1 cellular context compared by ENCODE assay signal in the genomic region with DNA sequence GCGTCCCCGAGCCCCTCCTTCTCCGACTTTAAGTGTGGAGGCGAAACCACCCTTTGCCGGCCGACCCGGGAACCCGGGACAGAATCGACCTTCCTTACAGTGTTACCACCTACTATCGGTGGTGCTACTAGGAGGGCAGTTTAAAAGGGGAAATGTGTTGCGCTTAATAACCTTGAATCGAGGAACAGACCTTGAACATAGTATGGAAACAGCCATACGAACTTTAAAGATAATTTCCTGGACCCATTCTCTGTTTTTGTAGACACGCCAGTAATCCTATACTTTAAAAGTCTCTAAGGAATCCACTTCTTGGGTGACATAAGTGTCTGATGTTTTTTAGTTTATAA.
TF ChIP-seq lines count a peak whose summit lies in the region.

No MANE protein-coding gene starts in this region.

TF ChIP-seq in WTC11, 78 proteins besides CTCF, POLR2A, EP300 and RAD21 (continued from another document):
- TF ChIP-seq, protein P1, sequence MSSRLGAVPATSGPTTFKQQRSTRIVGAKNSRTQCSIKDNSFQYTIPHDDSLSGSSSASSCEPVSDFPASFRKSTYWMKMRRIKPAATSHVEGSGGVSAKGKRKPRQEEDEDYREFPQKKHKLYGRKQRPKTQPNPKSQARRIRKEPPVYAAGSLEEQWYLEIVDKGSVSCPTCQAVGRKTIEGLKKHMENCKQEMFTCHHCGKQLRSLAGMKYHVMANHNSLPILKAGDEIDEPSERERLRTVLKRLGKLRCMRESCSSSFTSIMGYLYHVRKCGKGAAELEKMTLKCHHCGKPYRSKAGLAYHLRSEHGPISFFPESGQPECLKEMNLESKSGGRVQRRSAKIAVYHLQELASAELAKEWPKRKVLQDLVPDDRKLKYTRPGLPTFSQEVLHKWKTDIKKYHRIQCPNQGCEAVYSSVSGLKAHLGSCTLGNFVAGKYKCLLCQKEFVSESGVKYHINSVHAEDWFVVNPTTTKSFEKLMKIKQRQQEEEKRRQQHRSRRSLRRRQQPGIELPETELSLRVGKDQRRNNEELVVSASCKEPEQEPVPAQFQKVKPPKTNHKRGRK (CRISPR knock-in tag; IDR thresholded peaks at IDR 0.05; ENCODE audit: borderline replicate concordance): no peak
- TF ChIP-seq TP53 (CRISPR knock-in tag; IDR thresholded peaks at IDR 0.05): no peak
- TF ChIP-seq FOXP1 (CRISPR knock-in tag; IDR thresholded peaks at IDR 0.05; ENCODE audit: borderline replicate concordance): no peak
- TF ChIP-seq, protein P2, sequence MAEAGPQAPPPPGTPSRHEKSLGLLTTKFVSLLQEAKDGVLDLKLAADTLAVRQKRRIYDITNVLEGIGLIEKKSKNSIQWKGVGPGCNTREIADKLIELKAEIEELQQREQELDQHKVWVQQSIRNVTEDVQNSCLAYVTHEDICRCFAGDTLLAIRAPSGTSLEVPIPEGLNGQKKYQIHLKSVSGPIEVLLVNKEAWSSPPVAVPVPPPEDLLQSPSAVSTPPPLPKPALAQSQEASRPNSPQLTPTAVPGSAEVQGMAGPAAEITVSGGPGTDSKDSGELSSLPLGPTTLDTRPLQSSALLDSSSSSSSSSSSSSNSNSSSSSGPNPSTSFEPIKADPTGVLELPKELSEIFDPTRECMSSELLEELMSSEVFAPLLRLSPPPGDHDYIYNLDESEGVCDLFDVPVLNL (CRISPR knock-in tag; IDR thresholded peaks at IDR 0.05; ENCODE audit: borderline replicate concordance, low read depth): no peak
- no peak for TF ChIP-seq MXD4 (CRISPR knock-in tag; IDR thresholded peaks at IDR 0.05; ENCODE audit: borderline replicate concordance)
- TF ChIP-seq, protein P3, sequence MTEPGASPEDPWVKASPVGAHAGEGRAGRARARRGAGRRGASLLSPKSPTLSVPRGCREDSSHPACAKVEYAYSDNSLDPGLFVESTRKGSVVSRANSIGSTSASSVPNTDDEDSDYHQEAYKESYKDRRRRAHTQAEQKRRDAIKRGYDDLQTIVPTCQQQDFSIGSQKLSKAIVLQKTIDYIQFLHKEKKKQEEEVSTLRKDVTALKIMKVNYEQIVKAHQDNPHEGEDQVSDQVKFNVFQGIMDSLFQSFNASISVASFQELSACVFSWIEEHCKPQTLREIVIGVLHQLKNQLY (CRISPR knock-in tag; IDR thresholded peaks at IDR 0.05): no peak
- no peak for TF ChIP-seq ZNF416 (CRISPR knock-in tag; IDR thresholded peaks at IDR 0.05)
- TF ChIP-seq TEAD4 (CRISPR knock-in tag; IDR thresholded peaks at IDR 0.05): no peak
